8 cellular contexts compared by ENCODE assay signal in the genomic region with DNA sequence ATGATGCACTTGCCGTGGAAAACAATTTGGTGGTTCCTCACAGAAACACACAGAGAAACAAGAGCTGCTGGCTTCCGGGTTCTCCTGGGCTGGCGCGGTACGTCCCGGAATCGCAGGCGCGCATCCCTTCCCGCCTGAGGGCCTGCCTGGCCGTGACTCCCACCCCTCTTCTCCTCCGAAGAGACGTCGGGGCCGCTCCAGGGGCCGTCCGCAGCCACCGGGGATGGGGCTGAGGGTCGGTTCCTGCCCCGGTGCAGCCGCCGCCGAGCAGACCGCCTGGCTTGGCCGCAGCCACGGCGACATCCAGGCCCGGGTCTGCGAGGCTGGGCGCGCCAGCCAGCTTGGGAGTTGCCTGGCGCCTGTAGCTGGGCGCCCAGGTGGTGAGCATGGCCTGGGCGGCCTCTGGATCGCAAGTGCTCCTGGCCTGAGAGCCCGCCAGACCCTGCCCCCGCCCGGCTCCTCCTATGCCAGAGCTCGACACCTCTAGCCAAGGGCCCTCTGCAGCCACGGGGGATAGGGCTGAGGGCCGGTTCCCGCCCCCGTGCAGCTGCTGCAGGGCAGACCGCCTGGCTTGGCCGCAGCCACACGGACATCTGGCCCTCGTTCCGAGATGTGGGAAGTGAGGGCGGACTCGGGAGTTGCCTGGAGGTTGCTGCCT.
DNase-seq lines count a peak whose midpoint lies in the region; ATAC-seq and TF ChIP-seq lines count a peak whose summit lies in the region.
"Not testable (repeated sequence)": the region's sequence is repeated elsewhere in the genome, so short reads cannot be mapped to it uniquely, and the experiment has no call there.

No MANE protein-coding gene starts in this region.

- H3K27me3 Mint-ChIP-seq in activated naive CD8-positive, alpha-beta T cell treated with anti-CD3 and anti-CD28 coated beads for 36 hours, result peaks cover 27% of the 10 kb centered on the region
- peaks cover 58% of the 10 kb centered on the region for H3K27me3 Mint-ChIP-seq in nephron progenitor cell (ENCODE audit: low read depth, poor library complexity)
- not testable (repeated sequence) for H3K27me3 Mint-ChIP-seq in stimulated activated naive CD8-positive, alpha-beta T cell treated with anti-CD3 and anti-CD28 coated beads, Interleukin-15, Interleukin-2, amounts not matched to agents 100 ng/mL and 50 ng/mL, for 24 hours

- WGBS in gastroesophageal sphincter (ENCODE audit: low coverage in 1 of 2), 2 donors, result 0 to 2% methylated on average over 2 to 11 of the region's 50 CpGs

- not testable (repeated sequence) for H3K27ac Mint-ChIP-seq in activated naive CD8-positive, alpha-beta T cell treated with anti-CD3 and anti-CD28 coated beads for 36 hours; nephron progenitor cell; stimulated activated naive CD8-positive, alpha-beta T cell treated with anti-CD3 and anti-CD28 coated beads, Interleukin-15, Interleukin-2, amounts not matched to agents 100 ng/mL and 50 ng/mL, for 24 hours

- TF ChIP-seq EP300 in gastroesophageal sphincter (IDR thresholded peaks at IDR 0.05), result not testable (repeated sequence)

- not testable (repeated sequence) for H3K27me3 ChIP-seq in RWPE2 (ENCODE audit: insufficient read depth, poor library complexity, severe bottlenecking)
- peaks cover 36% of the 10 kb centered on the region for H3K27me3 ChIP-seq in gastroesophageal sphincter

- DNase-seq in Caki2 (ENCODE audit: low read depth) (peak; percentile 42), nephron progenitor cell (peak; percentile 46)
- DNase-seq in RWPE2 (ENCODE audit: low spot score), result not testable (repeated sequence)
- DNase-seq in activated naive CD8-positive, alpha-beta T cell treated with anti-CD3 and anti-CD28 coated beads for 36 hours, result peak; percentile 45

- peak overlapping the region; percentile 47 for H3K4me3 Mint-ChIP-seq in activated naive CD8-positive, alpha-beta T cell treated with anti-CD3 and anti-CD28 coated beads for 36 hours
- not testable (repeated sequence) for H3K4me3 Mint-ChIP-seq in nephron progenitor cell
- H3K4me3 Mint-ChIP-seq in stimulated activated naive CD8-positive, alpha-beta T cell treated with anti-CD3 and anti-CD28 coated beads, Interleukin-15, Interleukin-2, amounts not matched to agents 100 ng/mL and 50 ng/mL, for 24 hours, result peak overlapping the region; percentile 56

- ATAC-seq in GM21381 (IDR thresholded peaks at IDR 0.05; ENCODE audit: unreplicated experiment) (peak; percentile 22), HG03095 (IDR thresholded peaks at IDR 0.05; ENCODE audit: unreplicated experiment) (peak; percentile 22), RWPE2 (ENCODE audit: low read depth) (peak; percentile 8; the same call in 1 of the 3 replicates)
- ATAC-seq in gastroesophageal sphincter, result not testable (repeated sequence)

- not testable (repeated sequence) for H3K36me3 ChIP-seq in RWPE2 (ENCODE audit: low read depth); gastroesophageal sphincter

- TF ChIP-seq CTCF in RWPE2 (IDR thresholded peaks at IDR 0.05; ENCODE audit: poor library complexity, severe bottlenecking); gastroesophageal sphincter (IDR thresholded peaks at IDR 0.05); nephron progenitor cell (IDR thresholded peaks at IDR 0.05): not testable (repeated sequence)

- H3K4me1 ChIP-seq in RWPE2 (ENCODE audit: insufficient read depth, poor library complexity, severe bottlenecking), result not testable (repeated sequence)
- H3K4me1 ChIP-seq in gastroesophageal sphincter, result peaks cover 0 to 16% (median 6%) of the 10 kb centered on the region in 3 donors

- H3K4me1 Mint-ChIP-seq in activated naive CD8-positive, alpha-beta T cell treated with anti-CD3 and anti-CD28 coated beads for 36 hours; nephron progenitor cell; stimulated activated naive CD8-positive, alpha-beta T cell treated with anti-CD3 and anti-CD28 coated beads, Interleukin-15, Interleukin-2, amounts not matched to agents 100 ng/mL and 50 ng/mL, for 24 hours (ENCODE audit: low read depth): not testable (repeated sequence)

- H3K36me3 Mint-ChIP-seq in activated naive CD8-positive, alpha-beta T cell treated with anti-CD3 and anti-CD28 coated beads for 36 hours; nephron progenitor cell (ENCODE audit: low read depth); stimulated activated naive CD8-positive, alpha-beta T cell treated with anti-CD3 and anti-CD28 coated beads, Interleukin-15, Interleukin-2, amounts not matched to agents 100 ng/mL and 50 ng/mL, for 24 hours (ENCODE audit: low read depth): not testable (repeated sequence)

- in situ Hi-C loops in Caki2 (cut with HindIII; ENCODE audit: low pct_unique_long_range_greater_than_20kb, low sequenced_read_pairs), result not testable (repeated sequence)

- not testable (repeated sequence) for H3K4me3 ChIP-seq in RWPE2 (ENCODE audit: severe bottlenecking)
- H3K4me3 ChIP-seq in gastroesophageal sphincter, result peak overlapping the region; percentile 18 to 50

- not testable (repeated sequence) for H3K27ac ChIP-seq in RWPE2 (ENCODE audit: poor library complexity, severe bottlenecking)
- peak overlapping the region in 1 of 4 donors; percentile 48 for H3K27ac ChIP-seq in gastroesophageal sphincter

- not testable (repeated sequence) for TF ChIP-seq POLR2A in gastroesophageal sphincter (IDR thresholded peaks at IDR 0.05)

- H3K9me3 Mint-ChIP-seq in activated naive CD8-positive, alpha-beta T cell treated with anti-CD3 and anti-CD28 coated beads for 36 hours; nephron progenitor cell; stimulated activated naive CD8-positive, alpha-beta T cell treated with anti-CD3 and anti-CD28 coated beads, Interleukin-15, Interleukin-2, amounts not matched to agents 100 ng/mL and 50 ng/mL, for 24 hours: not testable (repeated sequence)

- not testable (repeated sequence) for H3K9me3 ChIP-seq in RWPE2 (ENCODE audit: severe bottlenecking); gastroesophageal sphincter
